ENCODE assay signal across 8 cellular contexts in the genomic region with DNA sequence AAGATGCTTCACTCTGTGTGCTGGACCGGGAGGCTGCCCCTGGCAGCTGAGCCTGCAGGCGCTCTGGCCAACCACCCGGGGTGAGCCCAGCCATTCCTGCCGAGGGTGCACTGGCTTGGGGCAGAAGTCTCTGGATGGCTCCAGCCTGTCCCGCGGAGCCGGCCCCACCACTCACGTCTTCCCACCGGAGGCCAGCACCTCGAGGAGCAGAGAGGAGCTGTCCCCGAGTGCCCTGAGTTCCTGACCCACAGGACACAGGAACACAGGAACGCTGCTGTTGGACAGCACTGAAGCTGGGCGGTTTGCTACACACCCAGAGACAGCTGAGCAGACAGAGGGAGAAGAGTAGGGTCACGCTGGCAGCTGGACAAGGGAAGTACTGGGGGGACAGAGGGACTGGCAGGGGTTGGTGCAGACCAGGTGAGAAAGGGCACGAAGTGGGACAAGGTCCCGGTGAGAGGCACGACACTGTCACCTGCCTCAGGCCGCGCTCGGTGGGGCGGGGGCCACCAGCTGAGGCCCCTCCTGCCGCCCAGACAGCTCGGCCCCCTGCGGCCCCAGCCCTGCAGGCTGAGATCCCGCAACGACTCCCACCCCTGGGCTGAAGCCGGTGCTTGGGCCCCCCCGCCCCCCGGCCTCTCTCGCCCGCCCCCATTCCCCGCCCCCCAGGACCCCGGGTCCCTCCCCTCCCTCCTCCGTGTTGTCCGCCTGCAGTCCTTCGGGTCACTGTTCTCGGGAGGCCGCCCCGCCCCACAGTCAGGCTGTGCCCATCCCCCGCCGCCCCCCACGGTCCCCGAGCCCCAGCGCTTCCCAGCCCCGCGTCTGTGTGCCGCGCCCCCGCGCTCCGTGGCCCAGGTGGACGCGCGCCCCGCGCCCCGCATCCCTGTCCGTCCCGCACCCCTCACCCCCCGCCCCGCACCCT. TPM values are rescaled to one million over a fixed set of nuclear protein-coding genes. Genes with fewer than 3 reads are reported as not detected.
A peak's percentile ranks its signal among the peaks of the same experiment; 100 is the strongest.
DNase-seq lines count a peak whose midpoint lies in the region; ATAC-seq and TF ChIP-seq lines count a peak whose summit lies in the region.

No MANE protein-coding gene starts in this region.

- H3K27ac Mint-ChIP-seq in central memory CD8-positive, alpha-beta T cell (ENCODE audit: low read depth) = peak overlapping the region; percentile 57
- peak overlapping the region in 1 of 6 donors; percentile 95 for H3K27ac Mint-ChIP-seq in naive B cell

- no peaks in the 10 kb centered on the region for H3K9me3 Mint-ChIP-seq in central memory CD8-positive, alpha-beta T cell
- H3K9me3 Mint-ChIP-seq in naive B cell = peaks cover 0 to 4% (median 0%) of the 10 kb centered on the region in 7 donors

- TF ChIP-seq CTCF in AG10803 (conservative IDR thresholded peaks at IDR 0.05; ENCODE audit: low read length) = no peak

- DNase-seq in AG10803 (ENCODE audit: low read depth) = no peak
- DNase-seq in HK-2 (ENCODE audit: unreplicated experiment) = peak; percentile 18
- no peak for DNase-seq in central memory CD8-positive, alpha-beta T cell (ENCODE audit: low spot score in 2 of 2)
- DNase-seq in naive B cell = no peak

- H3K36me3 Mint-ChIP-seq in central memory CD8-positive, alpha-beta T cell (ENCODE audit: insufficient read depth) = peaks cover 8% of the 10 kb centered on the region
- peaks cover 0 to 7% of the 10 kb centered on the region in 2 donors for H3K36me3 Mint-ChIP-seq in naive B cell

- no peak for ATAC-seq in central memory CD8-positive, alpha-beta T cell (replicated peaks; ENCODE audit: extremely low read depth, poor library complexity, severe bottlenecking)
- ATAC-seq in naive B cell (ENCODE audit: low read depth in 2 of 2) (no peak), GM18861 (IDR thresholded peaks at IDR 0.05; ENCODE audit: unreplicated experiment) (no peak), HG02885 (IDR thresholded peaks at IDR 0.05; ENCODE audit: poor library complexity, unreplicated experiment) (no peak), esophagus mucosa (no peak), GM21786 (IDR thresholded peaks at IDR 0.05; ENCODE audit: unreplicated experiment) (no peak)

- peak overlapping the region; percentile 23; the same call in 1 of the 2 replicates for H3K4me3 ChIP-seq in AG10803 (ENCODE audit: low read length)

- peaks cover 36% of the 10 kb centered on the region for H3K4me1 Mint-ChIP-seq in central memory CD8-positive, alpha-beta T cell
- peaks cover 5 to 12% (median 12%) of the 10 kb centered on the region in 3 donors for H3K4me1 Mint-ChIP-seq in naive B cell

- peak overlapping the region; percentile 75 for H3K4me3 Mint-ChIP-seq in central memory CD8-positive, alpha-beta T cell
- peak overlapping the region; percentile 16 to 92 (median 87) for H3K4me3 Mint-ChIP-seq in naive B cell

- H3K27me3 Mint-ChIP-seq in central memory CD8-positive, alpha-beta T cell = peaks cover 42% of the 10 kb centered on the region
- peaks cover 29 to 66% (median 57%) of the 10 kb centered on the region in 3 donors for H3K27me3 Mint-ChIP-seq in naive B cell

RNA-seq across cellular contexts. Expression of gene B4GALNT4, which starts 0.6 kb away (rescaled TPM):
- not detected for polyA plus RNA-seq in naive B cell (ENCODE audit: low read depth in 6 of 6)
- total RNA-seq in esophagus mucosa = 0.32 TPM

RNA-seq across cellular contexts. Expression of gene PKP3, which starts 25.3 kb away (rescaled TPM):
- under 1 TPM in 2 of 6 donors, not detected in 4; 0.09 to 0.13 TPM for polyA plus RNA-seq in naive B cell (ENCODE audit: low read depth in 6 of 6)
- total RNA-seq in esophagus mucosa = 359 TPM

RNA-seq across cellular contexts. Expression of gene SIGIRR, which starts 46.1 kb away (rescaled TPM):
- 10 to 100 TPM; 30.4 to 72.0 (median 53.5) TPM for polyA plus RNA-seq in naive B cell (ENCODE audit: low read depth in 6 of 6)
- 15.4 TPM for total RNA-seq in esophagus mucosa

RNA-seq across cellular contexts. Expression of gene IFITM3, which starts 48.0 kb away (rescaled TPM):
- polyA plus RNA-seq in naive B cell (ENCODE audit: low read depth in 6 of 6) = 100 to 1,000 TPM in 1 of 6 donors, 10 to 100 TPM in 3, 1 to 10 TPM in 1, under 1 TPM in 1; 0.71 to 178 (median 64.1) TPM
- 180 TPM for total RNA-seq in esophagus mucosa

RNA-seq across cellular contexts. Expression of gene IFITM1, which starts 54.8 kb away (rescaled TPM):
- polyA plus RNA-seq in naive B cell (ENCODE audit: low read depth in 6 of 6) = 100 to 1,000 TPM; 152 to 299 (median 164) TPM
- 59.8 TPM for total RNA-seq in esophagus mucosa
